17 cellular contexts compared by ENCODE assay signal in genomic region chr10:97311106-97311615, GRCh38.
"Had no signal": no experiment of that assay in that cellular context is flagged by ENCODE, and none has a peak within 500 bp of the region (broad histone marks: within the 10 kb centered on the region; RNA-seq: fewer than 3 reads in every experiment).

No MANE protein-coding gene starts in this region.

- H3K79me2 ChIP-seq: parathyroid adenoma had no signal

- ATAC-seq: left cardiac atrium; left ventricle myocardium superior; lower lobe of right lung; natural killer cell treated with Interleukin-12 subunit alpha and Interleukin-12 subunit beta and Interleukin-15 and Interleukin-18, amount 100 ng/mL, for 72 hours; sciatic nerve; stimulated activated memory B cell treated with anti-CD40 and anti-IgM and Interleukin-4, amounts not matched to agents 10 μg/mL and 1 μg/mL and 100 μg/mL, for 72 hours; stimulated activated naive CD8-positive, alpha-beta T cell treated with anti-CD3 and anti-CD28 coated beads, Interleukin-15, Interleukin-2, amounts not matched to agents 100 U/mL and 50 U/mL, for 24 hours had no signal

- H3K4me3 ChIP-seq: coronary artery, esophagus muscularis mucosa, lower lobe of right lung, testis, tibial artery had no signal

- H3K9ac ChIP-seq: parathyroid adenoma had no signal

- DNase-seq: dermis blood vessel endothelial cell; effector memory CD4-positive, alpha-beta T cell; left cardiac atrium; left ventricle myocardium superior; lower lobe of right lung; stimulated activated CD4-positive, alpha-beta T cell treated with anti-CD3 and anti-CD28 coated beads, Interleukin-4, amount 100 ng/mL, for 4 hours; stimulated activated naive CD8-positive, alpha-beta T cell treated with anti-CD3 and anti-CD28 coated beads, Interleukin-15, Interleukin-2, amounts not matched to agents 100 U/mL and 50 U/mL, for 24 hours; substantia nigra; testis; tibial artery had no signal

- H3K4me1 ChIP-seq: lower lobe of right lung, parathyroid adenoma had no signal

- H3K27ac ChIP-seq: coronary artery, esophagus muscularis mucosa, lower lobe of right lung, neutrophil, parathyroid adenoma, testis, tibial artery had no signal

- H2AFZ ChIP-seq: parathyroid adenoma had no signal

- H3K27me3 ChIP-seq: esophagus muscularis mucosa, neutrophil, testis, tibial artery had no signal

- H3K36me3 ChIP-seq: esophagus muscularis mucosa, lower lobe of right lung, neutrophil, tibial artery had no signal

- H3K9me3 ChIP-seq: esophagus muscularis mucosa, lower lobe of right lung, neutrophil, testis, tibial artery had no signal
